30 cellular contexts compared by ENCODE assay signal in genomic region chr3:169758353-169758994, GRCh38. TPM values are rescaled to one million over a fixed set of nuclear protein-coding genes. Genes with fewer than 3 reads are reported as not detected.
A peak's percentile ranks its signal among the peaks of the same experiment; 100 is the strongest.
DNase-seq lines count a peak whose midpoint lies in the region; ATAC-seq and TF ChIP-seq lines count a peak whose summit lies in the region.
"Had no signal": no experiment of that assay in that cellular context is flagged by ENCODE, and none has a peak within 500 bp of the region (broad histone marks: within the 10 kb centered on the region; RNA-seq: fewer than 3 reads in every experiment).

No MANE protein-coding gene starts in this region.

- H3K27ac ChIP-seq in OCI-LY7 (ENCODE audit: low read depth, low read length, poor library complexity, severe bottlenecking) = no peak overlapping the region
- H3K27ac ChIP-seq in neural progenitor cell = no peak overlapping the region
- H3K27ac ChIP-seq: colonic mucosa, HL-60, SJSA1, upper lobe of right lung had no signal

- peak overlapping the region; percentile 69 for H2AFZ ChIP-seq in OCI-LY7 (ENCODE audit: low read length)
- H2AFZ ChIP-seq in neural progenitor cell (replicated peaks) = no peak overlapping the region

- no peaks in the 10 kb centered on the region for H4K20me1 ChIP-seq in OCI-LY7 (ENCODE audit: insufficient read depth, low read length)
- no peaks in the 10 kb centered on the region for H4K20me1 ChIP-seq in neural progenitor cell (ENCODE audit: low read depth)

- H3K4me2 ChIP-seq in OCI-LY7 (ENCODE audit: low read length) (peak overlapping the region; percentile 50), neural progenitor cell (no peak overlapping the region)

- H3K9ac ChIP-seq in neural progenitor cell = no peak overlapping the region

- ATAC-seq in activated CD8-positive, alpha-beta T cell treated with anti-CD3 and anti-CD28 coated beads for 36 hours = no peak
- no peak for ATAC-seq in activated CD8-positive, alpha-beta T cell treated with anti-CD3 and anti-CD28 coated beads, Interleukin-2, amount 10 ng/mL, durations not matched to agents 7 days and 5 days
- peak; percentile 58 for ATAC-seq in mucosa of descending colon
- ATAC-seq: upper lobe of right lung had no signal

- H3K9me3 Mint-ChIP-seq in activated CD8-positive, alpha-beta T cell treated with anti-CD3 and anti-CD28 coated beads for 36 hours = peaks cover 3% of the 10 kb centered on the region
- no peaks in the 10 kb centered on the region for H3K9me3 Mint-ChIP-seq in activated CD8-positive, alpha-beta T cell treated with anti-CD3 and anti-CD28 coated beads, Interleukin-2, amount 10 ng/mL, durations not matched to agents 7 days and 5 days (ENCODE audit: insufficient read depth)
- H3K9me3 Mint-ChIP-seq in activated naive CD8-positive, alpha-beta T cell treated with anti-CD3 and anti-CD28 coated beads for 36 hours = peaks cover 5% of the 10 kb centered on the region
- peaks cover 6% of the 10 kb centered on the region for H3K9me3 Mint-ChIP-seq in neural progenitor cell
- H3K9me3 Mint-ChIP-seq: immature natural killer cell had no signal

- CTCF ChIA-PET in activated CD8-positive, alpha-beta T cell treated with anti-CD3 and anti-CD28 coated beads for 36 hours (lab: Charles Lee) = interaction anchor here (0.8 kb wide), 1 partner anchor 14 kb away, joined by 3 read pairs; no protein-coding TSS in a partner anchor
- CTCF ChIA-PET in activated CD8-positive, alpha-beta T cell treated with anti-CD3 and anti-CD28 coated beads, Interleukin-2, amount 10 ng/mL, durations not matched to agents 7 days and 5 days (lab: Charles Lee) = no interaction called here
- CTCF ChIA-PET in OCI-LY7 (lab: Charles Lee; ENCODE audit: unreplicated experiment) = no interaction called here

- no peaks in the 10 kb centered on the region for H3K27me3 ChIP-seq in neural progenitor cell
- H3K27me3 ChIP-seq: colonic mucosa, SJSA1, upper lobe of right lung had no signal

- intact Hi-C loops in activated CD8-positive, alpha-beta T cell treated with anti-CD3 and anti-CD28 coated beads for 36 hours (cut with micrococcal nuclease) = no loop called here
- intact Hi-C loops in OCI-LY7 (cut with micrococcal nuclease; ENCODE audit: unreplicated experiment) = no loop called here
- intact Hi-C loops in mucosa of descending colon (cut with DNase I, micrococcal nuclease) = no loop called here

- H3K79me2 ChIP-seq in OCI-LY7 (ENCODE audit: insufficient read depth, low read depth, low read length) = no peaks in the 10 kb centered on the region
- no peaks in the 10 kb centered on the region for H3K79me2 ChIP-seq in neural progenitor cell (ENCODE audit: low read depth)

- no peaks in the 10 kb centered on the region for H3K27me3 Mint-ChIP-seq in activated CD8-positive, alpha-beta T cell treated with anti-CD3 and anti-CD28 coated beads for 36 hours
- H3K27me3 Mint-ChIP-seq in activated CD8-positive, alpha-beta T cell treated with anti-CD3 and anti-CD28 coated beads, Interleukin-2, amount 10 ng/mL, durations not matched to agents 7 days and 5 days (ENCODE audit: low read depth) = peaks cover 5% of the 10 kb centered on the region
- no peaks in the 10 kb centered on the region for H3K27me3 Mint-ChIP-seq in activated naive CD8-positive, alpha-beta T cell treated with anti-CD3 and anti-CD28 coated beads for 36 hours
- H3K27me3 Mint-ChIP-seq in neural progenitor cell (ENCODE audit: insufficient read depth, low read depth) = peaks cover 3% of the 10 kb centered on the region

- no peaks in the 10 kb centered on the region for H3F3A ChIP-seq in neural progenitor cell (ENCODE audit: low read depth)

- no peak for TF ChIP-seq CTCF in activated CD8-positive, alpha-beta T cell treated with anti-CD3 and anti-CD28 coated beads for 36 hours (IDR thresholded peaks at IDR 0.05)
- TF ChIP-seq CTCF in OCI-LY7 (conservative IDR thresholded peaks at IDR 0.05; ENCODE audit: low read length) (no peak), mucosa of descending colon (IDR thresholded peaks at IDR 0.05) (no peak), neural progenitor cell (IDR thresholded peaks at IDR 0.05) (no peak)

- H3K4me3 Mint-ChIP-seq in activated CD8-positive, alpha-beta T cell treated with anti-CD3 and anti-CD28 coated beads for 36 hours = no peak overlapping the region
- H3K4me3 Mint-ChIP-seq in activated CD8-positive, alpha-beta T cell treated with anti-CD3 and anti-CD28 coated beads, Interleukin-2, amount 10 ng/mL, durations not matched to agents 7 days and 5 days = no peak overlapping the region
- H3K4me3 Mint-ChIP-seq in activated naive CD8-positive, alpha-beta T cell treated with anti-CD3 and anti-CD28 coated beads for 36 hours = no peak overlapping the region
- H3K4me3 Mint-ChIP-seq in neural progenitor cell = no peak overlapping the region
- H3K4me3 Mint-ChIP-seq: nephron progenitor cell had no signal

- peaks cover 30% of the 10 kb centered on the region for H3K4me1 Mint-ChIP-seq in activated CD8-positive, alpha-beta T cell treated with anti-CD3 and anti-CD28 coated beads for 36 hours (ENCODE audit: low read depth)
- peaks cover 24% of the 10 kb centered on the region for H3K4me1 Mint-ChIP-seq in activated CD8-positive, alpha-beta T cell treated with anti-CD3 and anti-CD28 coated beads, Interleukin-2, amount 10 ng/mL, durations not matched to agents 7 days and 5 days (ENCODE audit: low read depth)
- H3K4me1 Mint-ChIP-seq in activated naive CD8-positive, alpha-beta T cell treated with anti-CD3 and anti-CD28 coated beads for 36 hours = peaks cover 22% of the 10 kb centered on the region
- H3K4me1 Mint-ChIP-seq in neural progenitor cell = no peaks in the 10 kb centered on the region
- H3K4me1 Mint-ChIP-seq: nephron progenitor cell had no signal

- no peaks in the 10 kb centered on the region for H3K9me2 ChIP-seq in OCI-LY7 (ENCODE audit: insufficient read depth, low read length)

- POLR2A ChIA-PET in activated CD8-positive, alpha-beta T cell treated with anti-CD3 and anti-CD28 coated beads for 36 hours (lab: Charles Lee) = interaction anchor here (0.7 to 3.5 kb wide), 2 partner anchors 12 to 14 kb away, joined by 3 to 16 read pairs; no protein-coding TSS in a partner anchor
- POLR2A ChIA-PET in activated CD8-positive, alpha-beta T cell treated with anti-CD3 and anti-CD28 coated beads, Interleukin-2, amount 10 ng/mL, durations not matched to agents 7 days and 5 days (lab: Charles Lee) = no interaction called here
- POLR2A ChIA-PET in OCI-LY7 (lab: Charles Lee) = interaction anchor here (0.5 to 3.4 kb wide), 6 partner anchors 9 to 1659 kb away, joined by 3 to 18 read pairs (median 4); partner anchors contain the start of gene MYNN

- peaks cover 15% of the 10 kb centered on the region for H3K4me1 ChIP-seq in OCI-LY7 (ENCODE audit: insufficient read depth, low read length, poor library complexity, severe bottlenecking)
- H3K4me1 ChIP-seq in mucosa of descending colon (ENCODE audit: low read depth) = peaks cover 5% of the 10 kb centered on the region
- H3K4me1 ChIP-seq in neural progenitor cell = no peaks in the 10 kb centered on the region
- H3K4me1 ChIP-seq: colonic mucosa, SJSA1, upper lobe of right lung had no signal

- H3K36me3 Mint-ChIP-seq in activated CD8-positive, alpha-beta T cell treated with anti-CD3 and anti-CD28 coated beads for 36 hours (ENCODE audit: low read depth) = peaks cover 3% of the 10 kb centered on the region
- no peaks in the 10 kb centered on the region for H3K36me3 Mint-ChIP-seq in activated CD8-positive, alpha-beta T cell treated with anti-CD3 and anti-CD28 coated beads, Interleukin-2, amount 10 ng/mL, durations not matched to agents 7 days and 5 days (ENCODE audit: low read depth)
- H3K36me3 Mint-ChIP-seq in activated naive CD8-positive, alpha-beta T cell treated with anti-CD3 and anti-CD28 coated beads for 36 hours = peaks cover 7% of the 10 kb centered on the region
- no peaks in the 10 kb centered on the region for H3K36me3 Mint-ChIP-seq in neural progenitor cell
- H3K36me3 Mint-ChIP-seq: immature natural killer cell had no signal

- H3K36me3 ChIP-seq in OCI-LY7 (ENCODE audit: insufficient read depth, low read length) = no peaks in the 10 kb centered on the region; the same call in 1 of the 2 replicates
- no peaks in the 10 kb centered on the region for H3K36me3 ChIP-seq in mucosa of descending colon (ENCODE audit: low read depth)
- no peaks in the 10 kb centered on the region for H3K36me3 ChIP-seq in neural progenitor cell
- H3K36me3 ChIP-seq: colonic mucosa, SJSA1, upper lobe of right lung had no signal

- peak overlapping the region; percentile 90 for H3K27ac Mint-ChIP-seq in activated CD8-positive, alpha-beta T cell treated with anti-CD3 and anti-CD28 coated beads for 36 hours
- H3K27ac Mint-ChIP-seq in activated CD8-positive, alpha-beta T cell treated with anti-CD3 and anti-CD28 coated beads, Interleukin-2, amount 10 ng/mL, durations not matched to agents 7 days and 5 days = no peak overlapping the region
- peak overlapping the region; percentile 86 for H3K27ac Mint-ChIP-seq in activated naive CD8-positive, alpha-beta T cell treated with anti-CD3 and anti-CD28 coated beads for 36 hours
- H3K27ac Mint-ChIP-seq in neural progenitor cell = no peak overlapping the region
- H3K27ac Mint-ChIP-seq: nephron progenitor cell had no signal

- H3K4me3 ChIP-seq in OCI-LY7 (ENCODE audit: low read depth, low read length, poor library complexity, severe bottlenecking) = no peak overlapping the region
- no peak overlapping the region for H3K4me3 ChIP-seq in mucosa of descending colon
- H3K4me3 ChIP-seq in neural progenitor cell = no peak overlapping the region
- H3K4me3 ChIP-seq: colonic mucosa, SJSA1, upper lobe of right lung had no signal

- no peak for DNase-seq in activated CD8-positive, alpha-beta T cell treated with anti-CD3 and anti-CD28 coated beads for 36 hours
- no peak for DNase-seq in activated CD8-positive, alpha-beta T cell treated with anti-CD3 and anti-CD28 coated beads, Interleukin-2, amount 10 ng/mL, durations not matched to agents 7 days and 5 days
- DNase-seq in OCI-LY7 (ENCODE audit: low spot score) (no peak), mucosa of descending colon (peak in 1 of 3 donors; percentile 30), neural progenitor cell (ENCODE audit: low spot score) (no peak), retina (no peak)
- no peak for DNase-seq in activated naive CD8-positive, alpha-beta T cell treated with anti-CD3 and anti-CD28 coated beads for 36 hours
- DNase-seq in stimulated activated CD4-positive, alpha-beta T cell treated with anti-CD3 and anti-CD28 coated beads, Interleukin-1b, Interleukin-23, amount 100 ng/mL, for 48 hours = no peak
- DNase-seq: 8988T; activated CD8-positive, alpha-beta memory T cell treated with anti-CD3 and anti-CD28 coated beads, Interleukin-2, amount 50 U/mL, for 4 hours; activated naive CD4-positive, alpha-beta T cell treated with anti-CD3 and anti-CD28 coated beads, Interleukin-2, amount 50 U/mL, for 16 hours; aorta; colonic mucosa; effector CD8-positive, alpha-beta T cell; H7; NCI-H1048; NCI-H2107; NCI-H748 treated with DMSO at 0.1 percent for 48 hours; nephron progenitor cell; stimulated activated naive CD4-positive, alpha-beta T cell treated with Interleukin-2 at 50 U/mL for 16 hours; upper lobe of right lung had no signal

- BruUV-seq in OCI-LY7 (replicated peaks; lab: Mats Ljungman, UMichigan) = no TSS peak

- H3K9me3 ChIP-seq in OCI-LY7 (ENCODE audit: low read length) (peaks cover 5% of the 10 kb centered on the region), mucosa of descending colon (no peaks in the 10 kb centered on the region), neural progenitor cell (ENCODE audit: low read depth) (no peaks in the 10 kb centered on the region)
- H3K9me3 ChIP-seq: colonic mucosa, upper lobe of right lung had no signal

RNA-seq across cellular contexts. Expression of gene TERC, which starts 6.4 kb away (rescaled TPM):
- 10 to 100 TPM; 21.7 to 29.0 TPM for total RNA-seq in activated CD8-positive, alpha-beta T cell treated with anti-CD3 and anti-CD28 coated beads for 36 hours
- total RNA-seq in activated CD8-positive, alpha-beta T cell treated with anti-CD3 and anti-CD28 coated beads, Interleukin-2, amount 10 ng/mL, durations not matched to agents 7 days and 5 days = 10 to 100 TPM in 1 of 2 experiments, 1 to 10 TPM in 1; 6.9 to 10.8 TPM
- 143 and 210 TPM in 2 replicates for total RNA-seq in OCI-LY7 (2014; rRNA removed; shearing (Covaris generic))
- 10.7 and 15.9 TPM in 2 replicates for total RNA-seq in OCI-LY7 (2022)
- 10 to 100 TPM; 16.0 to 20.0 TPM for total RNA-seq in activated naive CD8-positive, alpha-beta T cell treated with anti-CD3 and anti-CD28 coated beads for 36 hours
- 1 to 10 TPM in 2 of 3 donors, not detected in 1; 2.3 to 7.6 TPM for total RNA-seq in mucosa of descending colon
- 47.5 and 119 TPM in 2 replicates for total RNA-seq in neural progenitor cell (ENCODE audit: low replicate concordance)
- total RNA-seq: osteocyte had no signal

RNA-seq across cellular contexts. Expression of gene ACTRT3, which starts 10.9 kb away (rescaled TPM):
- under 1 TPM; 0.14 to 0.54 TPM for total RNA-seq in activated CD8-positive, alpha-beta T cell treated with anti-CD3 and anti-CD28 coated beads for 36 hours
- total RNA-seq in activated CD8-positive, alpha-beta T cell treated with anti-CD3 and anti-CD28 coated beads, Interleukin-2, amount 10 ng/mL, durations not matched to agents 7 days and 5 days = under 1 TPM; 0.65 to 0.66 TPM
- total RNA-seq in OCI-LY7 (2014; rRNA removed; shearing (Covaris generic)) = 0.39 TPM in 1 of 2 replicates, not detected in the other
- total RNA-seq in OCI-LY7 (2022) (0.42 and 1.2 TPM in 2 replicates), mucosa of descending colon (1 to 10 TPM in 2 of 3 donors, under 1 TPM in 1; 0.90 to 1.1 (median 1.0) TPM), neural progenitor cell (ENCODE audit: low replicate concordance) (0.31 and 0.34 TPM in 2 replicates)
- total RNA-seq in activated naive CD8-positive, alpha-beta T cell treated with anti-CD3 and anti-CD28 coated beads for 36 hours = 1 to 10 TPM; 1.2 to 1.7 TPM
- total RNA-seq: Daoy had no signal

RNA-seq across cellular contexts. Expression of gene MYNN, which starts 14.7 kb away (rescaled TPM):
- total RNA-seq in activated CD8-positive, alpha-beta T cell treated with anti-CD3 and anti-CD28 coated beads for 36 hours = 10 to 100 TPM; 13.8 to 14.1 TPM
- 10 to 100 TPM; 15.7 to 16.4 TPM for total RNA-seq in activated CD8-positive, alpha-beta T cell treated with anti-CD3 and anti-CD28 coated beads, Interleukin-2, amount 10 ng/mL, durations not matched to agents 7 days and 5 days
- total RNA-seq in OCI-LY7 (2014; rRNA removed; shearing (Covaris generic)) = 12.0 and 13.1 TPM in 2 replicates
- total RNA-seq in OCI-LY7 (2022) (12.1 and 12.2 TPM in 2 replicates), mucosa of descending colon (10 to 100 TPM; 11.6 to 17.4 (median 13.7) TPM), neural progenitor cell (ENCODE audit: low replicate concordance) (19.2 and 23.6 TPM in 2 replicates)
- total RNA-seq in activated naive CD8-positive, alpha-beta T cell treated with anti-CD3 and anti-CD28 coated beads for 36 hours = 10 to 100 TPM; 17.3 to 18.7 TPM

RNA-seq across cellular contexts. Expression of gene LRRIQ4, which starts 54.2 kb away (rescaled TPM):
- under 1 TPM in 1 of 2 experiments, not detected in 1; 0.18 TPM for total RNA-seq in activated CD8-positive, alpha-beta T cell treated with anti-CD3 and anti-CD28 coated beads for 36 hours
- total RNA-seq in activated CD8-positive, alpha-beta T cell treated with anti-CD3 and anti-CD28 coated beads, Interleukin-2, amount 10 ng/mL, durations not matched to agents 7 days and 5 days = under 1 TPM; 0.13 to 0.16 TPM
- total RNA-seq in OCI-LY7 (2014; rRNA removed; shearing (Covaris generic)) = 0.08 and 0.47 TPM in 2 replicates
- total RNA-seq in OCI-LY7 (2022) (0.17 and 0.39 TPM in 2 replicates), mucosa of descending colon (under 1 TPM in 1 of 3 donors, not detected in 2; 0.22 TPM), neural progenitor cell (ENCODE audit: low replicate concordance) (not detected in 2 replicates)
- total RNA-seq in activated naive CD8-positive, alpha-beta T cell treated with anti-CD3 and anti-CD28 coated beads for 36 hours = under 1 TPM; 0.18 to 0.49 TPM
- total RNA-seq: aorta, colonic mucosa, Daoy, epithelial cell of proximal tubule, glomerular endothelial cell, H7, osteocyte, renal cortical epithelial cell, SJSA1, skeletal muscle tissue had no signal

RNA-seq across cellular contexts. Expression of gene LRRC34, which starts 54.2 kb away (rescaled TPM):
- total RNA-seq in activated CD8-positive, alpha-beta T cell treated with anti-CD3 and anti-CD28 coated beads for 36 hours = 1 to 10 TPM; 6.6 to 6.8 TPM
- 10 to 100 TPM; 12.0 to 15.0 TPM for total RNA-seq in activated CD8-positive, alpha-beta T cell treated with anti-CD3 and anti-CD28 coated beads, Interleukin-2, amount 10 ng/mL, durations not matched to agents 7 days and 5 days
- total RNA-seq in OCI-LY7 (2014; rRNA removed; shearing (Covaris generic)) = 2.2 and 2.8 TPM in 2 replicates
- total RNA-seq in OCI-LY7 (2022) (3.3 and 3.9 TPM in 2 replicates), mucosa of descending colon (1 to 10 TPM in 1 of 3 donors, under 1 TPM in 2; 0.49 to 1.6 (median 0.67) TPM), neural progenitor cell (ENCODE audit: low replicate concordance) (12.5 and 54.8 TPM in 2 replicates)
- 1 to 10 TPM; 4.0 to 4.4 TPM for total RNA-seq in activated naive CD8-positive, alpha-beta T cell treated with anti-CD3 and anti-CD28 coated beads for 36 hours
- total RNA-seq: SJSA1 had no signal

Comparison
In these comparisons a context has a peak if more than half of its experiments do, and no peak if none do; other contexts are left out.
1. H3K27ac Mint-ChIP-seq: peak in activated CD8-positive, alpha-beta T cell treated with anti-CD3 and anti-CD28 coated beads for 36 hours (single experiment) and activated naive CD8-positive, alpha-beta T cell treated with anti-CD3 and anti-CD28 coated beads for 36 hours (single experiment); none in activated CD8-positive, alpha-beta T cell treated with anti-CD3 and anti-CD28 coated beads, Interleukin-2, amount 10 ng/mL, durations not matched to agents 7 days and 5 days (single experiment) and neural progenitor cell (single experiment).